In the genomic region with DNA sequence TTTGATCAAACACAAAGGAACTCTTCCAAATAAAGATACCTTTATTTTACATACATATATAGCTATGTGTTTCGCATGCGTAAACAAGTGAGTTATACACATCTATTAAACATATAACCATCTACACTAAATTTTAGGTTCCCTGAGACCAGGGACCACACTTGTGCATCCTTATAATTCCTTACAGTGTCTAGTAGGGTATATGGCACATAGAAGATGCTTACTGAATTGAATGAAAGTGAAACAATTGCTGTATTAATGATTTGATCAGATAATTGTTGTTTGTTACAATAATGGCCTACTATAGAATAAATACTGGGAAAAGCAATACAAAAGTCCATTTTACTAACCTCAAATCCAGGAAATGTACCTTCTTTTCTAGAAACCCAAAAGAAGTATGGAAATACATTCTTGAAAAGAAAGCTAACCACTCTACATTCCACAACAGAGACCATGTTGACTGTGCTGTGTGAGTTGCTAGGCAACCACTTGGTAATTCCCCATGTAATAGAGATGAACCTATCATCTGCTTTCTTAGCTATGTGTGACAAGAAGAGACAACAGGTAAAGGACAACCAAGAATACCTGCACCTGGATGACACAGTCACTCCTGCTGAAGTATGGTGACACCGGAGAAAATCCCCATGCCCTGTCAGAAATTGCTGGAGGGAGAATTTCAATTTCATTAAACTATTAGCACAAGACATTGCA, we compare ENCODE assay signal across 1 cellular context.
TF ChIP-seq lines count a peak whose summit lies in the region.

No MANE protein-coding gene starts in this region.

TF ChIP-seq in HCT116, 20 proteins besides CTCF, POLR2A, EP300 and RAD21 (continued from another document):
- no peak for TF ChIP-seq SP1 (IDR thresholded peaks at IDR 0.05; ENCODE audit: low read depth)
- no peak for TF ChIP-seq POLR2AphosphoS5 (IDR thresholded peaks at IDR 0.05; ENCODE audit: low read depth, low read length)
- TF ChIP-seq ZNF274 (IDR thresholded peaks at IDR 0.05; ENCODE audit: low read depth, low read length) = no peak
- TF ChIP-seq ELF1 (IDR thresholded peaks at IDR 0.05; ENCODE audit: borderline replicate concordance, low read depth) = no peak
- TF ChIP-seq CBX3 (IDR thresholded peaks at IDR 0.05; ENCODE audit: low read depth) = no peak
TF ChIP-seq in HCT116: peak in this region for 0.
